ENCODE assay signal across 19 cellular contexts in the genomic region with DNA sequence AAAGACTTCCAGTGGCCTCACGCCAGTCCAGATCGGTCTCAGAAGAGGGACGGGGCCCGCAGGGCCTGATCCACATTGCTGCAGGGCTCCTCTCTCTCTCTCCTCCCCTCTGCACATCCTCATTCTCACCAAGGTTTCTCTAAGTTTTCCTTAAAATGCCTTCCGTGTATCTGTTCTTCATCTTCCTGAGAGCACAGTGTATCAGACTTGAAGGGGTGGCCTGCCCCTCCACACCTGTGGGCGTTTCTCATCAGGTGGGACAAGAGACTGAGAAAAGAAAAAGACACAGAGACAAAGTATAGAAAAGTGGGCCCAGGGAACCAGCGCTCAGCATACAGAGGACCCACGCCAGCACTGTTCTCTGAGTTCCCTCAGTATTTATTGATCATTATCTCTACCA.
A peak's percentile ranks its signal among the peaks of the same experiment; 100 is the strongest.
DNase-seq lines count a peak whose midpoint lies in the region; ATAC-seq and TF ChIP-seq lines count a peak whose summit lies in the region.
"Had no signal": no experiment of that assay in that cellular context is flagged by ENCODE, and none has a peak within 500 bp of the region (broad histone marks: within the 10 kb centered on the region; RNA-seq: fewer than 3 reads in every experiment).

No MANE protein-coding gene starts in this region.

- peaks cover 12% of the 10 kb centered on the region for H3K27me3 Mint-ChIP-seq in type B pancreatic cell
- H3K27me3 Mint-ChIP-seq in CD8-positive, alpha-beta T cell (ENCODE audit: low read depth): peaks cover 16% of the 10 kb centered on the region

- H3K27ac ChIP-seq in C4-2B (peak overlapping the region; percentile 86), HUES48 (ENCODE audit: low read depth, low read length) (peak overlapping the region; percentile 40), hepatocyte (no peak overlapping the region), lower lobe of right lung (no peak overlapping the region)
- H3K27ac ChIP-seq in CD8-positive, alpha-beta T cell (ENCODE audit: low read depth, low read length): no peak overlapping the region
- H3K27ac ChIP-seq: 22Rv1, A549, GM23248, KMS-11 had no signal

- H3K4me1 ChIP-seq in HUES48 (ENCODE audit: control insufficient read depth, insufficient read depth, low read length) (no peaks in the 10 kb centered on the region), hepatocyte (ENCODE audit: insufficient read depth) (peaks cover 9% of the 10 kb centered on the region), lower lobe of right lung (no peaks in the 10 kb centered on the region)
- H3K4me1 ChIP-seq in CD8-positive, alpha-beta T cell (ENCODE audit: insufficient read depth, low read length): no peaks in the 10 kb centered on the region
- H3K4me1 ChIP-seq: A549 had no signal

- no peak overlapping the region for H3K9ac ChIP-seq in HUES48 (ENCODE audit: low read depth, low read length)
- H3K9ac ChIP-seq: GM23248, KMS-11 had no signal

- H3K79me2 ChIP-seq in hepatocyte: no peaks in the 10 kb centered on the region

- H3K36me3 ChIP-seq in HUES48 (ENCODE audit: control insufficient read depth, insufficient read depth, low read length) (no peaks in the 10 kb centered on the region), hepatocyte (replicated peaks; ENCODE audit: insufficient read depth, low read depth) (no peaks in the 10 kb centered on the region), lower lobe of right lung (no peaks in the 10 kb centered on the region)
- no peaks in the 10 kb centered on the region for H3K36me3 ChIP-seq in CD8-positive, alpha-beta T cell (ENCODE audit: insufficient read depth, low read length)

- peak overlapping the region; percentile 25 for H3K4me2 ChIP-seq in hepatocyte
- H3K4me2 ChIP-seq: A549, KMS-11 had no signal

- 60% methylated on average over 8 of the region's 8 CpGs for WGBS in hepatocyte (ENCODE audit: low lambda C conversion rate, missing lambda C conversion rate)

- no peaks in the 10 kb centered on the region for H3K36me3 Mint-ChIP-seq in type B pancreatic cell
- no peaks in the 10 kb centered on the region for H3K36me3 Mint-ChIP-seq in CD8-positive, alpha-beta T cell
- H3K36me3 Mint-ChIP-seq: CD14-positive monocyte; CD4-positive, alpha-beta memory T cell had no signal

- no peak for TF ChIP-seq CTCF in C4-2B (conservative IDR thresholded peaks at IDR 0.05)
- TF ChIP-seq CTCF in hepatocyte (IDR thresholded peaks at IDR 0.05; ENCODE audit: poor library complexity): no peak
- TF ChIP-seq CTCF in type B pancreatic cell (conservative IDR thresholded peaks at IDR 0.05): no peak
- no peak for TF ChIP-seq CTCF in lower lobe of right lung (IDR thresholded peaks at IDR 0.05)
- TF ChIP-seq CTCF in CD8-positive, alpha-beta T cell (IDR thresholded peaks at IDR 0.05): no peak

- H3K9me3 ChIP-seq in HUES48 (ENCODE audit: control insufficient read depth, insufficient read depth, low read length): no peaks in the 10 kb centered on the region
- no peaks in the 10 kb centered on the region for H3K9me3 ChIP-seq in hepatocyte (ENCODE audit: low read depth)
- no peaks in the 10 kb centered on the region for H3K9me3 ChIP-seq in lower lobe of right lung
- no peaks in the 10 kb centered on the region for H3K9me3 ChIP-seq in CD8-positive, alpha-beta T cell (ENCODE audit: low read length)
- H3K9me3 ChIP-seq: A549 had no signal

- H2AFZ ChIP-seq in hepatocyte: no peak overlapping the region
- H2AFZ ChIP-seq: GM23248 had no signal

- peak overlapping the region; percentile 39 for H3K27ac Mint-ChIP-seq in type B pancreatic cell
- H3K27ac Mint-ChIP-seq in CD8-positive, alpha-beta T cell: no peak overlapping the region
- H3K27ac Mint-ChIP-seq: CD4-positive, alpha-beta memory T cell had no signal

- ATAC-seq in HG03521 (IDR thresholded peaks at IDR 0.05; ENCODE audit: unreplicated experiment) (no peak), lower lobe of right lung (no peak)
- no peak for ATAC-seq in CD8-positive, alpha-beta T cell
- ATAC-seq: A549 had no signal

- peaks cover 2% of the 10 kb centered on the region for H4K20me1 ChIP-seq in hepatocyte (ENCODE audit: insufficient read depth, poor library complexity, severe bottlenecking)

- H3K4me3 ChIP-seq in HUES48 (ENCODE audit: low read depth, low read length) (no peak overlapping the region), hepatocyte (no peak overlapping the region), lower lobe of right lung (no peak overlapping the region)
- H3K4me3 ChIP-seq in CD8-positive, alpha-beta T cell (ENCODE audit: low read depth, low read length): no peak overlapping the region
- H3K4me3 ChIP-seq: A549, GM23248 had no signal

- no peaks in the 10 kb centered on the region for H3K9me2 ChIP-seq in hepatocyte (replicated peaks; ENCODE audit: insufficient read depth)

- H3K4me1 Mint-ChIP-seq in type B pancreatic cell (ENCODE audit: unreplicated experiment): peaks cover 4% of the 10 kb centered on the region
- no peaks in the 10 kb centered on the region for H3K4me1 Mint-ChIP-seq in CD8-positive, alpha-beta T cell (ENCODE audit: low read depth)
- H3K4me1 Mint-ChIP-seq: CD4-positive, alpha-beta memory T cell had no signal

- no peaks in the 10 kb centered on the region for H3K27me3 ChIP-seq in HUES48 (ENCODE audit: control insufficient read depth, insufficient read depth, low read length)
- no peaks in the 10 kb centered on the region for H3K27me3 ChIP-seq in hepatocyte
- H3K27me3 ChIP-seq in lower lobe of right lung (ENCODE audit: low read depth): no peaks in the 10 kb centered on the region
- H3K27me3 ChIP-seq in CD8-positive, alpha-beta T cell (ENCODE audit: insufficient read depth, low read length): no peaks in the 10 kb centered on the region

- intact Hi-C loops in lower lobe of right lung (cut with DNase I): no loop called here
- intact Hi-C loops in CD8-positive, alpha-beta T cell (cut with DNase I, micrococcal nuclease): no loop called here

- CTCF ChIA-PET in CD8-positive, alpha-beta T cell (lab: Charles Lee): no interaction called here

- H3K4me3 Mint-ChIP-seq in type B pancreatic cell: no peak overlapping the region
- H3K4me3 Mint-ChIP-seq in CD8-positive, alpha-beta T cell: no peak overlapping the region
- H3K4me3 Mint-ChIP-seq: CD14-positive monocyte; CD4-positive, alpha-beta memory T cell had no signal

- POLR2A ChIA-PET in CD8-positive, alpha-beta T cell (lab: Charles Lee): no interaction called here

- DNase-seq in hepatocyte (ENCODE audit: low spot score) (no peak), type B pancreatic cell (ENCODE audit: extremely low spot score, unreplicated experiment) (no peak), lower lobe of right lung (no peak)
- no peak for DNase-seq in CD8-positive, alpha-beta T cell
- DNase-seq: AML-193; CD4-positive, alpha-beta memory T cell; DMS 273 treated with DMSO at 0.1 percent for 48 hours; DMS53; DND-41; EL; GM23248; HCEC 1CT had no signal

- no peaks in the 10 kb centered on the region for H3K9me3 Mint-ChIP-seq in type B pancreatic cell
- H3K9me3 Mint-ChIP-seq in CD8-positive, alpha-beta T cell: no peaks in the 10 kb centered on the region
- H3K9me3 Mint-ChIP-seq: CD14-positive monocyte; CD4-positive, alpha-beta memory T cell had no signal

Comparison
In these comparisons a context has a peak if more than half of its experiments do, and no peak if none do; other contexts are left out.
1. H3K27ac ChIP-seq: peak in C4-2B (single experiment) and HUES48 (single experiment); none in hepatocyte (single experiment), lower lobe of right lung (single experiment) and CD8-positive, alpha-beta T cell (single experiment).